ENCODE assay signal across 9 cellular contexts in the genomic region with DNA sequence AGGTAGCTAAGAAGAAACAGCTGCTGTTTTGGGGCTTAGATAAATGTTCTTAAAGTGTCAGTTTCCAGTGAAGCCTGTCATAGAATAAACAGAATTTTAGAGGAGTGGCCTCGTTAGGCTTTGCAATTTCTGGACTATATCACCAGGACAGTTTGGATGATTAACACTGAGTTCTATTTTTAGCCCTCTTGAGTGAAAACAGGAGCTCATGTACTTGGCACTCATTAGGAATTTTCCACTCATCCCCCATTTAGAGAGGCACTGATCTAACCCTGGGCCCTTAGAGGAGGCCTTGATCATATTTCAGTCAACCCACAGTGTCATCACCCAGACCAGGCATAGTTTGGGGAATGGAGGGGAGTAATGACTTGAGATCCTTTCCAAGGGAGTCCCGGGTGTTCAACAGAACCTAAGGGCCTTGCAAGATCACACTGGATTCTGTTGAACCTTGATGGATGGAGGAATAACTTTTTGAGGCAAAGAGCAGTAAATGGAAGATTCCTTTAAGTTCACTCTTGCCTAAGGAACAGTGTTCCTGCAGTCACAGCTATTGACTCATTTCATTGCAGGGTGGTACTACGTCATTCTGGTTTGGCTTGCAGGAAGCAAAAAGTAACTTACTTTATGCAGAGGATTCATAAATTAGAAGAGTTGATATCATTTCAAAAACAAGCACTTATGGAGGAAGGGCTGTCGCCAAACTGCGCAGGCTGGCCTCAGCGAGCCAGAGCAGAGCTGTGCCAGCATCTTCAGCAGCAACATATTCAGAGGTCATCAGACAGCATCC.
DNase-seq lines count a peak whose midpoint lies in the region; ATAC-seq, FAIRE-seq and TF ChIP-seq lines count a peak whose summit lies in the region.
"Had no signal": no experiment of that assay in that cellular context is flagged by ENCODE, and none has a peak within 500 bp of the region (broad histone marks: within the 10 kb centered on the region; RNA-seq: fewer than 3 reads in every experiment).

No MANE protein-coding gene starts in this region.

- H3K9me3 Mint-ChIP-seq in activated naive CD4-positive, alpha-beta T cell treated with anti-CD3 and anti-CD28 coated beads, Interleukin-2, amount 50 U/mL, for 72 hours = no peaks in the 10 kb centered on the region
- H3K9me3 Mint-ChIP-seq: T-helper 1 cell treated with Interleukin-12 subunit alpha and Interleukin-12 subunit beta and Interleukin-4 antibody, amounts not matched to agents 30 μg/mL and 1 μg/mL, for 36 hours had no signal

- no peak for TF ChIP-seq POLR2A in gastroesophageal sphincter (IDR thresholded peaks at IDR 0.05)
- TF ChIP-seq POLR2A in sigmoid colon (IDR thresholded peaks at IDR 0.05) = no peak
- TF ChIP-seq POLR2A in erythroblast (IDR thresholded peaks at IDR 0.05; ENCODE audit: low read length) = no peak

- intact Hi-C loops in sigmoid colon (cut with DNase I) = loop anchor here (2.0 to 10.0 kb wide), 4 partner anchors 159 to 682 kb away; a partner anchor contains a TSS

- FAIRE-seq in D721Med (lab: Jason Lieb, UNC) = no peak

- H3K4me3 ChIP-seq in gastroesophageal sphincter (no peak overlapping the region), sigmoid colon (no peak overlapping the region)

- H3K27me3 ChIP-seq in gastroesophageal sphincter (no peaks in the 10 kb centered on the region), sigmoid colon (no peaks in the 10 kb centered on the region)

- no peak for TF ChIP-seq EP300 in gastroesophageal sphincter (IDR thresholded peaks at IDR 0.05)
- TF ChIP-seq EP300 in sigmoid colon (IDR thresholded peaks at IDR 0.05) = peak; percentile 94 to 97 (median 96)

- H3K36me3 ChIP-seq in gastroesophageal sphincter (no peaks in the 10 kb centered on the region), sigmoid colon (no peaks in the 10 kb centered on the region)

- H3K4me1 ChIP-seq in gastroesophageal sphincter (peaks cover 5 to 72% (median 15%) of the 10 kb centered on the region in 3 donors), sigmoid colon (peaks cover 0 to 55% (median 47%) of the 10 kb centered on the region in 4 donors)

- no peak overlapping the region for H3K27ac Mint-ChIP-seq in activated naive CD4-positive, alpha-beta T cell treated with anti-CD3 and anti-CD28 coated beads, Interleukin-2, amount 50 U/mL, for 72 hours
- H3K27ac Mint-ChIP-seq: T-helper 1 cell treated with Interleukin-12 subunit alpha and Interleukin-12 subunit beta and Interleukin-4 antibody, amounts not matched to agents 30 μg/mL and 1 μg/mL, for 36 hours had no signal

- H3K27ac ChIP-seq in gastroesophageal sphincter = peak overlapping the region; percentile 71 to 84 (median 78)
- peak overlapping the region; percentile 73 to 88 (median 82) for H3K27ac ChIP-seq in sigmoid colon

- no peaks in the 10 kb centered on the region for H3K9me3 ChIP-seq in gastroesophageal sphincter
- no peaks in the 10 kb centered on the region for H3K9me3 ChIP-seq in sigmoid colon

- ATAC-seq in gastroesophageal sphincter = peak; percentile 82
- ATAC-seq in activated naive CD4-positive, alpha-beta T cell treated with anti-CD3 and anti-CD28 coated beads, Interleukin-2, amount 50 U/mL, for 72 hours = no peak

- 20 to 21% methylated on average over 1 to 6 of the region's 6 CpGs for WGBS in gastroesophageal sphincter (ENCODE audit: low coverage in 1 of 2), 2 donors
- WGBS in sigmoid colon, 2 donors = 64 to 74% methylated on average over 6 of the region's 6 CpGs

- DNase-seq in GM04503 (ENCODE audit: low read depth) (peak; percentile 91), SHP77 (lab: John Stamatoyannopoulos, UW) (peak; percentile 18 to 30), sigmoid colon (peak; percentile 88), erythroblast (lab: John Stamatoyannopoulos, UW) (no peak), D721Med (ENCODE audit: insufficient read length, low spot score) (no peak), NCI-H1930 (lab: John Stamatoyannopoulos, UW) (no peak)
- DNase-seq in activated naive CD4-positive, alpha-beta T cell treated with anti-CD3 and anti-CD28 coated beads, Interleukin-2, amount 50 U/mL, for 72 hours (ENCODE audit: low spot score in 2 of 2) = no peak

- H3K36me3 Mint-ChIP-seq in activated naive CD4-positive, alpha-beta T cell treated with anti-CD3 and anti-CD28 coated beads, Interleukin-2, amount 50 U/mL, for 72 hours = no peaks in the 10 kb centered on the region

- TF ChIP-seq CTCF in gastroesophageal sphincter (IDR thresholded peaks at IDR 0.05) (no peak), sigmoid colon (IDR thresholded peaks at IDR 0.05) (no peak), D721Med (IDR thresholded peaks at IDR 0.05; ENCODE audit: insufficient read depth, missing control alignments) (no peak)

Comparison
In these comparisons a context has a peak if more than half of its experiments do, and no peak if none do; other contexts are left out.
1. DNase-seq: peak in GM04503 (single experiment), SHP77 (2 of 2) and sigmoid colon (single experiment); none in erythroblast (0 of 2), D721Med (single experiment), activated naive CD4-positive, alpha-beta T cell treated with anti-CD3 and anti-CD28 coated beads, Interleukin-2, amount 50 U/mL, for 72 hours (0 of 2) and NCI-H1930 (0 of 2).